ENCODE assay signal across 1 cellular context in genomic region chr19:54115071-54116063, GRCh38.
TF ChIP-seq lines count a peak whose summit lies in the region.

A gene with protein sequence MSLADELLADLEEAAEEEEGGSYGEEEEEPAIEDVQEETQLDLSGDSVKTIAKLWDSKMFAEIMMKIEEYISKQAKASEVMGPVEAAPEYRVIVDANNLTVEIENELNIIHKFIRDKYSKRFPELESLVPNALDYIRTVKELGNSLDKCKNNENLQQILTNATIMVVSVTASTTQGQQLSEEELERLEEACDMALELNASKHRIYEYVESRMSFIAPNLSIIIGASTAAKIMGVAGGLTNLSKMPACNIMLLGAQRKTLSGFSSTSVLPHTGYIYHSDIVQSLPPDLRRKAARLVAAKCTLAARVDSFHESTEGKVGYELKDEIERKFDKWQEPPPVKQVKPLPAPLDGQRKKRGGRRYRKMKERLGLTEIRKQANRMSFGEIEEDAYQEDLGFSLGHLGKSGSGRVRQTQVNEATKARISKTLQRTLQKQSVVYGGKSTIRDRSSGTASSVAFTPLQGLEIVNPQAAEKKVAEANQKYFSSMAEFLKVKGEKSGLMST (plus strand): TSS chr19:54115754. CDS start chr19:54118279, 2,525 bp downstream.
TFPT (minus strand) TSS chr19:54115657; CDS start chr19:54115269, 388 bp downstream.

TF ChIP-seq in K562, 482 proteins besides CTCF, POLR2A, EP300 and RAD21 (continued from another document):
- TF ChIP-seq, protein P1, sequence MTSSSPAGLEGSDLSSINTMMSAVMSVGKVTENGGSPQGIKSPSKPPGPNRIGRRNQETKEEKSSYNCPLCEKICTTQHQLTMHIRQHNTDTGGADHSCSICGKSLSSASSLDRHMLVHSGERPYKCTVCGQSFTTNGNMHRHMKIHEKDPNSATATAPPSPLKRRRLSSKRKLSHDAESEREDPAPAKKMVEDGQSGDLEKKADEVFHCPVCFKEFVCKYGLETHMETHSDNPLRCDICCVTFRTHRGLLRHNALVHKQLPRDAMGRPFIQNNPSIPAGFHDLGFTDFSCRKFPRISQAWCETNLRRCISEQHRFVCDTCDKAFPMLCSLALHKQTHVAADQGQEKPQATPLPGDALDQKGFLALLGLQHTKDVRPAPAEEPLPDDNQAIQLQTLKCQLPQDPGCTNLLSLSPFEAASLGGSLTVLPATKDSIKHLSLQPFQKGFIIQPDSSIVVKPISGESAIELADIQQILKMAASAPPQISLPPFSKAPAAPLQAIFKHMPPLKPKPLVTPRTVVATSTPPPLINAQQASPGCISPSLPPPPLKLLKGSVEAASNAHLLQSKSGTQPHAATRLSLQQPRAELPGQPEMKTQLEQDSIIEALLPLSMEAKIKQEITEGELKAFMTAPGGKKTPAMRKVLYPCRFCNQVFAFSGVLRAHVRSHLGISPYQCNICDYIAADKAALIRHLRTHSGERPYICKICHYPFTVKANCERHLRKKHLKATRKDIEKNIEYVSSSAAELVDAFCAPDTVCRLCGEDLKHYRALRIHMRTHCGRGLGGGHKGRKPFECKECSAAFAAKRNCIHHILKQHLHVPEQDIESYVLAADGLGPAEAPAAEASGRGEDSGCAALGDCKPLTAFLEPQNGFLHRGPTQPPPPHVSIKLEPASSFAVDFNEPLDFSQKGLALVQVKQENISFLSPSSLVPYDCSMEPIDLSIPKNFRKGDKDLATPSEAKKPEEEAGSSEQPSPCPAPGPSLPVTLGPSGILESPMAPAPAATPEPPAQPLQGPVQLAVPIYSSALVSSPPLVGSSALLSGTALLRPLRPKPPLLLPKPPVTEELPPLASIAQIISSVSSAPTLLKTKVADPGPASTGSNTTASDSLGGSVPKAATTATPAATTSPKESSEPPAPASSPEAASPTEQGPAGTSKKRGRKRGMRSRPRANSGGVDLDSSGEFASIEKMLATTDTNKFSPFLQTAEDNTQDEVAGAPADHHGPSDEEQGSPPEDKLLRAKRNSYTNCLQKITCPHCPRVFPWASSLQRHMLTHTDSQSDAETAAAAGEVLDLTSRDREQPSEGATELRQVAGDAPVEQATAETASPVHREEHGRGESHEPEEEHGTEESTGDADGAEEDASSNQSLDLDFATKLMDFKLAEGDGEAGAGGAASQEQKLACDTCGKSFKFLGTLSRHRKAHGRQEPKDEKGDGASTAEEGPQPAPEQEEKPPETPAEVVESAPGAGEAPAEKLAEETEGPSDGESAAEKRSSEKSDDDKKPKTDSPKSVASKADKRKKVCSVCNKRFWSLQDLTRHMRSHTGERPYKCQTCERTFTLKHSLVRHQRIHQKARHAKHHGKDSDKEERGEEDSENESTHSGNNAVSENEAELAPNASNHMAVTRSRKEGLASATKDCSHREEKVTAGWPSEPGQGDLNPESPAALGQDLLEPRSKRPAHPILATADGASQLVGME (CRISPR knock-in tag; IDR thresholded peaks at IDR 0.05): peak; percentile 18; the same call in 1 of the 2 replicates
- 0 out of 2 replicates have a peak, but pooled peaks have one; percentile 7 for TF ChIP-seq MAFK (IDR thresholded peaks at IDR 0.05; ENCODE audit: low read length)
- no peak for TF ChIP-seq ZNF436 (CRISPR knock-in tag; IDR thresholded peaks at IDR 0.05)
- TF ChIP-seq, protein P2, sequence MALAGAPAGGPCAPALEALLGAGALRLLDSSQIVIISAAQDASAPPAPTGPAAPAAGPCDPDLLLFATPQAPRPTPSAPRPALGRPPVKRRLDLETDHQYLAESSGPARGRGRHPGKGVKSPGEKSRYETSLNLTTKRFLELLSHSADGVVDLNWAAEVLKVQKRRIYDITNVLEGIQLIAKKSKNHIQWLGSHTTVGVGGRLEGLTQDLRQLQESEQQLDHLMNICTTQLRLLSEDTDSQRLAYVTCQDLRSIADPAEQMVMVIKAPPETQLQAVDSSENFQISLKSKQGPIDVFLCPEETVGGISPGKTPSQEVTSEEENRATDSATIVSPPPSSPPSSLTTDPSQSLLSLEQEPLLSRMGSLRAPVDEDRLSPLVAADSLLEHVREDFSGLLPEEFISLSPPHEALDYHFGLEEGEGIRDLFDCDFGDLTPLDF (CRISPR knock-in tag; IDR thresholded peaks at IDR 0.05): peak; percentile 91
- TF ChIP-seq NFIX (CRISPR knock-in tag; IDR thresholded peaks at IDR 0.05; ENCODE audit: low read depth): no peak
- no peak for TF ChIP-seq COPS2 (conservative IDR thresholded peaks at IDR 0.05)
- TF ChIP-seq LARP7 (IDR thresholded peaks at IDR 0.05): no peak
TF ChIP-seq in K562: peak in this region for 183.
